ENCODE assay signal across 1 cellular context in genomic region chr17:1484586-1485310, GRCh38.
TF ChIP-seq lines count a peak whose summit lies in the region.

No MANE protein-coding gene starts in this region.

TF ChIP-seq in WTC11, 78 proteins besides CTCF, POLR2A, EP300 and RAD21 (continued from another document):
- TF ChIP-seq, protein P1, sequence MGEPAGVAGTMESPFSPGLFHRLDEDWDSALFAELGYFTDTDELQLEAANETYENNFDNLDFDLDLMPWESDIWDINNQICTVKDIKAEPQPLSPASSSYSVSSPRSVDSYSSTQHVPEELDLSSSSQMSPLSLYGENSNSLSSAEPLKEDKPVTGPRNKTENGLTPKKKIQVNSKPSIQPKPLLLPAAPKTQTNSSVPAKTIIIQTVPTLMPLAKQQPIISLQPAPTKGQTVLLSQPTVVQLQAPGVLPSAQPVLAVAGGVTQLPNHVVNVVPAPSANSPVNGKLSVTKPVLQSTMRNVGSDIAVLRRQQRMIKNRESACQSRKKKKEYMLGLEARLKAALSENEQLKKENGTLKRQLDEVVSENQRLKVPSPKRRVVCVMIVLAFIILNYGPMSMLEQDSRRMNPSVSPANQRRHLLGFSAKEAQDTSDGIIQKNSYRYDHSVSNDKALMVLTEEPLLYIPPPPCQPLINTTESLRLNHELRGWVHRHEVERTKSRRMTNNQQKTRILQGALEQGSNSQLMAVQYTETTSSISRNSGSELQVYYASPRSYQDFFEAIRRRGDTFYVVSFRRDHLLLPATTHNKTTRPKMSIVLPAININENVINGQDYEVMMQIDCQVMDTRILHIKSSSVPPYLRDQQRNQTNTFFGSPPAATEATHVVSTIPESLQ (CRISPR knock-in tag; IDR thresholded peaks at IDR 0.05), result no peak
- TF ChIP-seq IRF2 (CRISPR knock-in tag; IDR thresholded peaks at IDR 0.05; ENCODE audit: borderline replicate concordance, low read depth), result no peak
- peak; percentile 50 for TF ChIP-seq USF2 (CRISPR knock-in tag; IDR thresholded peaks at IDR 0.05)
- no peak for TF ChIP-seq TEAD1 (CRISPR knock-in tag; IDR thresholded peaks at IDR 0.05)
- TF ChIP-seq SMAD3 (CRISPR knock-in tag; IDR thresholded peaks at IDR 0.05; ENCODE audit: borderline replicate concordance), result no peak
- TF ChIP-seq MXD4 (CRISPR knock-in tag; IDR thresholded peaks at IDR 0.05; ENCODE audit: borderline replicate concordance), result no peak
- TF ChIP-seq FOXP1 (CRISPR knock-in tag; IDR thresholded peaks at IDR 0.05; ENCODE audit: borderline replicate concordance), result no peak
- TF ChIP-seq RORB (CRISPR knock-in tag; IDR thresholded peaks at IDR 0.05), result no peak
- TF ChIP-seq ZNF423 (CRISPR knock-in tag; IDR thresholded peaks at IDR 0.05), result no peak
- no peak for TF ChIP-seq CDX4 (CRISPR knock-in tag; IDR thresholded peaks at IDR 0.05; ENCODE audit: borderline replicate concordance)
- TF ChIP-seq FOXJ3 (CRISPR knock-in tag; IDR thresholded peaks at IDR 0.05; ENCODE audit: borderline replicate concordance), result no peak
- TF ChIP-seq HMGXB4 (CRISPR knock-in tag; IDR thresholded peaks at IDR 0.05), result 0 out of 2 replicates have a peak, but pooled peaks have one; percentile 23
- TF ChIP-seq, protein P2, sequence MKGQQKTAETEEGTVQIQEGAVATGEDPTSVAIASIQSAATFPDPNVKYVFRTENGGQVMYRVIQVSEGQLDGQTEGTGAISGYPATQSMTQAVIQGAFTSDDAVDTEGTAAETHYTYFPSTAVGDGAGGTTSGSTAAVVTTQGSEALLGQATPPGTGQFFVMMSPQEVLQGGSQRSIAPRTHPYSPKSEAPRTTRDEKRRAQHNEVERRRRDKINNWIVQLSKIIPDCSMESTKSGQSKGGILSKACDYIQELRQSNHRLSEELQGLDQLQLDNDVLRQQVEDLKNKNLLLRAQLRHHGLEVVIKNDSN (CRISPR knock-in tag; IDR thresholded peaks at IDR 0.05), result peak; percentile 52; the same call in 1 of the 2 replicates
- TF ChIP-seq NR3C1 (CRISPR knock-in tag; conservative IDR thresholded peaks at IDR 0.05; ENCODE audit: low read depth), result no peak
- no peak for TF ChIP-seq ZNF138 (CRISPR knock-in tag; conservative IDR thresholded peaks at IDR 0.05)
- TF ChIP-seq ZNF121 (CRISPR knock-in tag; IDR thresholded peaks at IDR 0.05), result no peak
